8 cellular contexts compared by ENCODE assay signal in genomic region chr3:50245831-50246516, GRCh38. TPM values are rescaled to one million over a fixed set of nuclear protein-coding genes. Genes with fewer than 3 reads are reported as not detected.
DNase-seq lines count a peak whose midpoint lies in the region; ATAC-seq and TF ChIP-seq lines count a peak whose summit lies in the region.

No MANE protein-coding gene starts in this region.

- no peaks in the 10 kb centered on the region for H3K9me3 Mint-ChIP-seq in activated CD8-positive, alpha-beta T cell treated with anti-CD3 and anti-CD28 coated beads for 36 hours

- peak; percentile 99 for TF ChIP-seq CTCF in AG04449 (IDR thresholded peaks at IDR 0.05; ENCODE audit: insufficient read depth, low read length, missing control alignments)
- TF ChIP-seq CTCF in activated CD8-positive, alpha-beta T cell treated with anti-CD3 and anti-CD28 coated beads for 36 hours (IDR thresholded peaks at IDR 0.05), result peak; percentile 98

- 5 to 6% methylated on average over 25 of the region's 25 CpGs for WGBS in ectodermal cell, 2 experiments

- no peaks in the 10 kb centered on the region for H3K9me3 ChIP-seq in ectodermal cell (ENCODE audit: control insufficient read depth, low read length)

- peaks cover 74% of the 10 kb centered on the region for H3K4me1 Mint-ChIP-seq in activated CD8-positive, alpha-beta T cell treated with anti-CD3 and anti-CD28 coated beads for 36 hours (ENCODE audit: low read depth)

- H3K36me3 ChIP-seq in ectodermal cell (ENCODE audit: control insufficient read depth, insufficient read depth, low read length), result peaks cover 5% of the 10 kb centered on the region

- ATAC-seq in GM18520 (IDR thresholded peaks at IDR 0.05; ENCODE audit: unreplicated experiment) (peak; percentile 42), HG03108 (IDR thresholded peaks at IDR 0.05; ENCODE audit: unreplicated experiment) (peak; percentile 44)
- ATAC-seq in activated CD8-positive, alpha-beta T cell treated with anti-CD3 and anti-CD28 coated beads for 36 hours, result peak; percentile 73

- POLR2A ChIA-PET in AG04449 (lab: Yijun Ruan, JAX), result interaction anchor here (0.7 to 3.1 kb wide), 9 partner anchors 8 to 91 kb away, joined by 3 to 25 read pairs (median 5); partner anchors contain the start of genes GNAI2, HYAL3, NAA80 and SEMA3B
- POLR2A ChIA-PET in activated CD8-positive, alpha-beta T cell treated with anti-CD3 and anti-CD28 coated beads for 36 hours (lab: Charles Lee), result interaction anchor here (0.6 to 3.1 kb wide), 10 partner anchors 9 to 90 kb away, joined by 3 to 29 read pairs (median 6); partner anchors contain the start of gene GNAI2

- peaks cover 20% of the 10 kb centered on the region for H3K36me3 Mint-ChIP-seq in activated CD8-positive, alpha-beta T cell treated with anti-CD3 and anti-CD28 coated beads for 36 hours (ENCODE audit: low read depth)

- peaks cover 59% of the 10 kb centered on the region for H3K4me1 ChIP-seq in ectodermal cell (ENCODE audit: control insufficient read depth, insufficient read depth, low read length)

- peak overlapping the region; percentile 80 for H3K27ac ChIP-seq in ectodermal cell (ENCODE audit: insufficient read depth, low read depth, low read length, poor library complexity, severe bottlenecking)

- peak overlapping the region; percentile 95 for H3K27ac Mint-ChIP-seq in activated CD8-positive, alpha-beta T cell treated with anti-CD3 and anti-CD28 coated beads for 36 hours

- peak overlapping the region; percentile 70 for H3K4me3 Mint-ChIP-seq in activated CD8-positive, alpha-beta T cell treated with anti-CD3 and anti-CD28 coated beads for 36 hours

- CTCF ChIA-PET in AG04449 (lab: Yijun Ruan, JAX), result interaction anchor here (0.6 to 47.4 kb wide), 25 partner anchors 7 to 575 kb away, joined by 3 to 1609 read pairs (median 3); partner anchors contain the start of genes GNAI2, GNAT1, HYAL2 and HYAL3
- CTCF ChIA-PET in activated CD8-positive, alpha-beta T cell treated with anti-CD3 and anti-CD28 coated beads for 36 hours (lab: Charles Lee), result interaction anchor here (0.7 to 8.0 kb wide), 31 partner anchors 12 to 123 kb away, joined by 3 to 239 read pairs (median 6); partner anchors contain the start of genes CYB561D2, GNAI2, HYAL3 and IFRD2

- DNase-seq in AG04449 (ENCODE audit: low read depth, low spot score) (peak; percentile 34), NCI-H748 (lab: John Stamatoyannopoulos, UW; ENCODE audit: unreplicated experiment) (peak; percentile 86), medulla oblongata (ENCODE audit: extremely low spot score) (peak; percentile 92)
- DNase-seq in activated CD8-positive, alpha-beta T cell treated with anti-CD3 and anti-CD28 coated beads for 36 hours, result peak; percentile 99
- DNase-seq in stimulated activated CD4-positive, alpha-beta T cell treated with anti-CD3 and anti-CD28 coated beads, TNF-alpha, amount 100 ng/mL, for 4 hours (ENCODE audit: low read depth in 3 of 3), result peak; percentile 87 to 98 (median 94)

- H3K4me3 ChIP-seq in AG04449 (ENCODE audit: low read depth, low read length) (peak overlapping the region; percentile 51), ectodermal cell (ENCODE audit: insufficient read depth, low read depth, low read length) (no peak overlapping the region)

- H3K27me3 Mint-ChIP-seq in activated CD8-positive, alpha-beta T cell treated with anti-CD3 and anti-CD28 coated beads for 36 hours, result no peaks in the 10 kb centered on the region

- no peaks in the 10 kb centered on the region for H3K27me3 ChIP-seq in ectodermal cell (ENCODE audit: control insufficient read depth, insufficient read depth, low read length, poor library complexity, severe bottlenecking)

- intact Hi-C loops in activated CD8-positive, alpha-beta T cell treated with anti-CD3 and anti-CD28 coated beads for 36 hours (cut with micrococcal nuclease), result loop anchor here (2.0 kb wide), 1 partner anchor 19 kb away; no protein-coding TSS in a partner anchor

RNA-seq across cellular contexts. Expression of gene GNAI2, which starts 10.0 kb away (rescaled TPM):
- total RNA-seq in activated CD8-positive, alpha-beta T cell treated with anti-CD3 and anti-CD28 coated beads for 36 hours, result 100 to 1,000 TPM; 238 to 242 TPM
- polyA plus RNA-seq in ectodermal cell (2013, experiment 1 of 4), result 374 TPM
- 389 TPM for polyA plus RNA-seq in ectodermal cell (2013, experiment 2 of 4)
- 311 TPM for polyA plus RNA-seq in ectodermal cell (2013, experiment 3 of 4)
- polyA plus RNA-seq in ectodermal cell (2013, experiment 4 of 4), result 351 TPM

RNA-seq across cellular contexts. Expression of gene SEMA3B, which starts 23.0 kb away (rescaled TPM):
- total RNA-seq in activated CD8-positive, alpha-beta T cell treated with anti-CD3 and anti-CD28 coated beads for 36 hours, result 1 to 10 TPM; 1.6 to 2.3 TPM
- 17.9 TPM for polyA plus RNA-seq in ectodermal cell (2013, experiment 1 of 4)
- 19.8 TPM for polyA plus RNA-seq in ectodermal cell (2013, experiment 2 of 4)
- 13.0 TPM for polyA plus RNA-seq in ectodermal cell (2013, experiment 3 of 4)
- polyA plus RNA-seq in ectodermal cell (2013, experiment 4 of 4), result 18.3 TPM

RNA-seq across cellular contexts. Expression of gene LSMEM2, which starts 32.9 kb away (rescaled TPM):
- not detected for total RNA-seq in activated CD8-positive, alpha-beta T cell treated with anti-CD3 and anti-CD28 coated beads for 36 hours
- polyA plus RNA-seq in ectodermal cell (2013, experiment 1 of 4), result 0.28 TPM
- polyA plus RNA-seq in ectodermal cell (2013, experiment 2 of 4), result 0.37 TPM
- 0.16 TPM for polyA plus RNA-seq in ectodermal cell (2013, experiment 3 of 4)
- polyA plus RNA-seq in ectodermal cell (2013, experiment 4 of 4), result 0.41 TPM

RNA-seq across cellular contexts. Expression of gene SLC38A3, which starts 40.9 kb away (rescaled TPM):
- total RNA-seq in activated CD8-positive, alpha-beta T cell treated with anti-CD3 and anti-CD28 coated beads for 36 hours, result under 1 TPM in 1 of 2 experiments, not detected in 1; 0.22 TPM
- 3.6 TPM for polyA plus RNA-seq in ectodermal cell (2013, experiment 1 of 4)
- 2.9 TPM for polyA plus RNA-seq in ectodermal cell (2013, experiment 2 of 4)
- polyA plus RNA-seq in ectodermal cell (2013, experiment 3 of 4), result 4.5 TPM
- polyA plus RNA-seq in ectodermal cell (2013, experiment 4 of 4), result 3.0 TPM

RNA-seq across cellular contexts. Expression of gene IFRD2, which starts 46.3 kb away (rescaled TPM):
- 100 to 1,000 TPM; 132 to 133 TPM for total RNA-seq in activated CD8-positive, alpha-beta T cell treated with anti-CD3 and anti-CD28 coated beads for 36 hours
- 48.5 TPM for polyA plus RNA-seq in ectodermal cell (2013, experiment 1 of 4)
- polyA plus RNA-seq in ectodermal cell (2013, experiment 2 of 4), result 47.8 TPM
- polyA plus RNA-seq in ectodermal cell (2013, experiment 3 of 4), result 41.9 TPM
- 41.7 TPM for polyA plus RNA-seq in ectodermal cell (2013, experiment 4 of 4)

Comparison
In these comparisons a context has a peak if more than half of its experiments do, and no peak if none do; other contexts are left out.
1. DNase-seq: peak in every context shown above with its lines; median percentile 99 in activated CD8-positive, alpha-beta T cell treated with anti-CD3 and anti-CD28 coated beads for 36 hours; 94 in stimulated activated CD4-positive, alpha-beta T cell treated with anti-CD3 and anti-CD28 coated beads, TNF-alpha, amount 100 ng/mL, for 4 hours; 92 in medulla oblongata; 86 in NCI-H748; 34 in AG04449.